1 cellular context compared by ENCODE assay signal in the genomic region with DNA sequence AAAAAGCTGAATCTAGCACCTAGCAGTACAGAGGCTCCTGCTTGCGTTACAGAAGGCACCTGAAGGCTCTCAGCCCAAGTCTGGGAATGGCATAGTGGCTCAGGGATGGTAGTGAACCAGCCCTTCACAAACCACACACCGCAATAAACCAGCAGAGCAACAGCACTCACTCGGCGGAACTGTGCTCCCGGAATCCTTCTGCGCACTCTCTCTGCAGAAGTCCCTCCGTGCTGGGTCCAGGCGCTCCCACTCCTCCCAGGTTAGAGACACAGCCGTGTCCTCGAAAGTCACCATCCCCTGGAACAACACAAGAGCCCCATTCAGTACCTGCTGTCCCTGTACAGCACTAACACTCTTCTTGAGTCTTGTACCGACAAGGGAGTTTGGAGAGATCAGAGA.
TF ChIP-seq lines count a peak whose summit lies in the region.

No MANE protein-coding gene starts in this region.

TF ChIP-seq in HCT116, 20 proteins besides CTCF, POLR2A, EP300 and RAD21 (continued from another document):
- TF ChIP-seq, protein P1, sequence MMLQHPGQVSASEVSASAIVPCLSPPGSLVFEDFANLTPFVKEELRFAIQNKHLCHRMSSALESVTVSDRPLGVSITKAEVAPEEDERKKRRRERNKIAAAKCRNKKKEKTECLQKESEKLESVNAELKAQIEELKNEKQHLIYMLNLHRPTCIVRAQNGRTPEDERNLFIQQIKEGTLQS (IDR thresholded peaks at IDR 0.05) = no peak
- no peak for TF ChIP-seq REST (IDR thresholded peaks at IDR 0.05; ENCODE audit: low read depth)
- TF ChIP-seq CEBPB (IDR thresholded peaks at IDR 0.05; ENCODE audit: low read depth) = no peak
- no peak for TF ChIP-seq ZFX (IDR thresholded peaks at IDR 0.05)
- TF ChIP-seq, protein P2, sequence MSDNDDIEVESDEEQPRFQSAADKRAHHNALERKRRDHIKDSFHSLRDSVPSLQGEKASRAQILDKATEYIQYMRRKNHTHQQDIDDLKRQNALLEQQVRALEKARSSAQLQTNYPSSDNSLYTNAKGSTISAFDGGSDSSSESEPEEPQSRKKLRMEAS (IDR thresholded peaks at IDR 0.05) = no peak
- TF ChIP-seq EGR1 (IDR thresholded peaks at IDR 0.05; ENCODE audit: low read depth) = no peak
- TF ChIP-seq ZNF274 (IDR thresholded peaks at IDR 0.05; ENCODE audit: low read depth, low read length) = no peak
- no peak for TF ChIP-seq JUND (IDR thresholded peaks at IDR 0.05)
- no peak for TF ChIP-seq YY1 (IDR thresholded peaks at IDR 0.05; ENCODE audit: extremely low read depth, insufficient replicate concordance, low read depth, low read length)
- TF ChIP-seq TCF7L2 (IDR thresholded peaks at IDR 0.05; ENCODE audit: borderline replicate concordance, extremely low read depth, insufficient read depth, insufficient read length) = no peak
- no peak for TF ChIP-seq POLR2AphosphoS5 (IDR thresholded peaks at IDR 0.05; ENCODE audit: low read depth, low read length)
- no peak for TF ChIP-seq FOSL1 (IDR thresholded peaks at IDR 0.05; ENCODE audit: low read depth)
- no peak for TF ChIP-seq SP1 (IDR thresholded peaks at IDR 0.05; ENCODE audit: low read depth)
- no peak for TF ChIP-seq ZBTB33 (IDR thresholded peaks at IDR 0.05; ENCODE audit: extremely low read depth, insufficient replicate concordance, low read length)
- no peak for TF ChIP-seq CBX3 (IDR thresholded peaks at IDR 0.05; ENCODE audit: low read depth)
